Comparison of ENCODE assay signal across 19 cellular contexts in the genomic region with DNA sequence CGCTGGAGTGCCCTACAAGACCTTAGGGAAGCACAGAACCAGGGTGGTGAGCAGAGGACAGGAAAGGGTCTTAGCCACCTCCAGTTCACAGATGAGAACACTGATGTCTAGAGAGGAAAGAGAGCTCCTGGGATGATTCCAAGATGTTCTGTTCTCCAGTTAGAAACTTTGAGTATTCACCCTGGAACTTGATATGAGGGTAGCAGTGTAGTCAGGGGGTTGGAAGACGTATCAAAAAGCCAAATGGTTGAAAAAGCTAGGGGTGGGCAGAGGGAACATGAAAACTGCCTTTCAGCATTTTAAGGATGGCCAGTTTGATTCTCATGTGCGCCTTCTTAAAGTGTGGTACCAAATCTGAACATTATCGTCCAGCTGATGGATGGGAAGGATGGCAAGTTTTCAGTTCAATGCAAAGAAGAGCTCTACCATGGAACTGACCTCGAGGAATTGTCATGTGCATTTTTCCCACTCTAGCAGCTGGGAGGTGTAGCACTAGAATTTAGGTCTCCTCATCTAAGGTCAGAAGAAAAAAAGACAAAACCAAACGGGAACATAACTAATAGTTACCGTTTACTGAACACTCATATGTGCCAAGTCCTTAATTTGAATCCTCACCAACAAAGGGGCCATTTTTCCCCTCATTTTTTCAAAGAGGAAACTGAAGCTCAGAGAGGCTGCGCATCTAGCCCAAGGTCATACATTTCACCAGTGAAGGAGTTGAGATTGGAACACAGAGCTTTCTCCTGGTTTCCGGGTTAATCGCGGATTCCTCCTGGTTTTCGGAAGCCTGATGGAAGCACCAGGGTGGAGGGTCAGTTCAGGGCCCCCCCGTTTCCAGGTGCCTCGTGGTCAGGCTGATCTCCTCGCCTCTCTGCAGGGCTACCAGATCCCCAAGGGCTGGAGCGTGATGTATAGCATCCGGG. TPM values are rescaled to one million over a fixed set of nuclear protein-coding genes. Genes with fewer than 3 reads are reported as not detected.
DNase-seq lines count a peak whose midpoint lies in the region; ATAC-seq and TF ChIP-seq lines count a peak whose summit lies in the region.
"Had no signal": no experiment of that assay in that cellular context is flagged by ENCODE, and none has a peak within 500 bp of the region (broad histone marks: within the 10 kb centered on the region; RNA-seq: fewer than 3 reads in every experiment).

No MANE protein-coding gene starts in this region.

- no peak overlapping the region for H2BK120ac ChIP-seq in trophoblast cell (ENCODE audit: insufficient read depth, low read length, poor library complexity)

- no peak for TF ChIP-seq POLR2A in esophagus muscularis mucosa (IDR thresholded peaks at IDR 0.05; ENCODE audit: low read depth)

- H2BK12ac ChIP-seq in trophoblast cell (ENCODE audit: low read length) = no peak overlapping the region

- H3K23ac ChIP-seq in trophoblast cell (ENCODE audit: low read length) = no peak overlapping the region

- no peak overlapping the region for H4K12ac ChIP-seq in trophoblast cell (ENCODE audit: low read depth, low read length)

- no peak overlapping the region for H3K9ac ChIP-seq in GM23248
- H3K9ac ChIP-seq in trophoblast cell (ENCODE audit: low read length) = no peak overlapping the region

- no peak for TF ChIP-seq CTCF in esophagus muscularis mucosa (IDR thresholded peaks at IDR 0.05)
- no peak for TF ChIP-seq CTCF in foreskin fibroblast (IDR thresholded peaks at IDR 0.05; ENCODE audit: low read depth, low read length)

- no peak overlapping the region for H2AK5ac ChIP-seq in trophoblast cell (ENCODE audit: low read length)

- DNase-seq in GM23248 = no peak
- peak; percentile 19 for DNase-seq in NCI-H69 (lab: John Stamatoyannopoulos, UW)
- peak; percentile 84 for DNase-seq in esophagus muscularis mucosa (ENCODE audit: extremely low spot score)
- no peak for DNase-seq in trophoblast cell
- DNase-seq in foreskin fibroblast = no peak
- DNase-seq in stimulated activated CD4-positive, alpha-beta T cell treated with anti-CD3 and anti-CD28 coated beads, Interleukin-15, amount 100 ng/mL, for 24 hours = no peak
- DNase-seq: activated effector memory CD4-positive, alpha-beta T cell treated with Interleukin-2 at 50 U/mL for 16 hours; aorta; DND-41; effector CD4-positive, alpha-beta T cell; immature natural killer cell; ovary; small intestine; stimulated activated naive CD8-positive, alpha-beta T cell treated with anti-CD3 and anti-CD28 coated beads, Interleukin-15, Interleukin-2, amounts not matched to agents 100 U/mL and 50 U/mL, for 24 hours; SW 1271 had no signal

- peaks cover 94% of the 10 kb centered on the region for H3K27me3 ChIP-seq in GM23248 (replicated peaks; ENCODE audit: insufficient read depth)
- peaks cover 0 to 100% (median 30%) of the 10 kb centered on the region in 4 donors for H3K27me3 ChIP-seq in esophagus muscularis mucosa
- H3K27me3 ChIP-seq in trophoblast cell (ENCODE audit: insufficient read depth, low read length) = peaks cover 86% of the 10 kb centered on the region
- H3K27me3 ChIP-seq: ovary had no signal

- H3K4me2 ChIP-seq in GM23248 (ENCODE audit: unreplicated experiment) (no peak overlapping the region), trophoblast cell (ENCODE audit: low read length) (peak overlapping the region; percentile 62)

- in situ Hi-C loops in GM23248 (cut with MboI) = no loop called here

- H3K18ac ChIP-seq in trophoblast cell (ENCODE audit: low read length) = no peak overlapping the region

- H2AFZ ChIP-seq in GM23248 (no peak overlapping the region), trophoblast cell (ENCODE audit: insufficient read depth, low read length, poor library complexity) (no peak overlapping the region)

- no peak overlapping the region for H4K8ac ChIP-seq in trophoblast cell (ENCODE audit: low read depth, low read length)

- H3K79me1 ChIP-seq in trophoblast cell (ENCODE audit: low read length) = no peaks in the 10 kb centered on the region

- H3K4ac ChIP-seq in trophoblast cell (ENCODE audit: low read depth, low read length) = no peak overlapping the region

- peaks cover 5% of the 10 kb centered on the region; the same call in 1 of the 2 replicates for H3K4me1 ChIP-seq in GM23248 (ENCODE audit: insufficient read depth)
- peaks cover 15 to 49% (median 41%) of the 10 kb centered on the region in 4 donors for H3K4me1 ChIP-seq in esophagus muscularis mucosa
- peaks cover 14 to 29% of the 10 kb centered on the region in 2 experiments for H3K4me1 ChIP-seq in trophoblast cell (ENCODE audit: control insufficient read depth in 1 of 2, insufficient read depth in 2 of 2, low read length in 2 of 2)

- no peaks in the 10 kb centered on the region for H3F3A ChIP-seq in GM23248 (ENCODE audit: insufficient read depth)

- no peak for TF ChIP-seq EP300 in esophagus muscularis mucosa (IDR thresholded peaks at IDR 0.05)

- 8 to 9% methylated on average over 17 of the region's 17 CpGs for WGBS in GM23248 (ENCODE audit: low coverage in 1 of 2, low lambda C conversion rate in 2 of 2, missing lambda C conversion rate in 2 of 2), 2 experiments
- 20% methylated on average over 8 of the region's 17 CpGs for WGBS in esophagus muscularis mucosa
- WGBS in trophoblast cell (ENCODE audit: extremely low coverage, insufficient coverage, insufficient read length) = no CpG with 5 or more reads among the region's 17 CpGs

- no peak for ATAC-seq in GM18511 (IDR thresholded peaks at IDR 0.05; ENCODE audit: unreplicated experiment)
- ATAC-seq: stimulated activated naive CD8-positive, alpha-beta T cell treated with anti-CD3 and anti-CD28 coated beads, Interleukin-15, Interleukin-2, amounts not matched to agents 100 U/mL and 50 U/mL, for 24 hours had no signal

- H3K4me3 ChIP-seq in GM23248 (peak overlapping the region; percentile 43; the same call in 1 of the 2 replicates), esophagus muscularis mucosa (peak overlapping the region in 1 of 4 donors; percentile 24), trophoblast cell (ENCODE audit: low read depth, low read length) (no peak overlapping the region), foreskin fibroblast (ENCODE audit: low read depth in 1 of 2, low read length in 2 of 2) (no peak overlapping the region)
- H3K4me3 ChIP-seq: ovary, vagina had no signal

- no peak overlapping the region for H3K27ac ChIP-seq in GM23248
- H3K27ac ChIP-seq in esophagus muscularis mucosa (replicated peaks in 1 of 4) = no peak overlapping the region
- no peak overlapping the region for H3K27ac ChIP-seq in trophoblast cell (ENCODE audit: low read depth, low read length)
- H3K27ac ChIP-seq: ovary, vagina had no signal

- H3K9me2 ChIP-seq in GM23248 (ENCODE audit: insufficient read depth) = no peaks in the 10 kb centered on the region

- intact Hi-C loops in esophagus muscularis mucosa (cut with DNase I) = no loop called here

- no peak overlapping the region for H3K14ac ChIP-seq in trophoblast cell (ENCODE audit: low read length)

- H4K91ac ChIP-seq in trophoblast cell (ENCODE audit: low read depth, low read length) = no peak overlapping the region

- H2BK5ac ChIP-seq in trophoblast cell (ENCODE audit: low read depth, low read length, poor library complexity) = no peak overlapping the region

- H3K79me2 ChIP-seq in GM23248 (ENCODE audit: insufficient read depth) (no peaks in the 10 kb centered on the region), trophoblast cell (ENCODE audit: control insufficient read depth, insufficient read depth, low read length, poor library complexity) (no peaks in the 10 kb centered on the region)

- H3K9me3 ChIP-seq in GM23248 (ENCODE audit: low read depth) (no peaks in the 10 kb centered on the region), esophagus muscularis mucosa (no peaks in the 10 kb centered on the region), trophoblast cell (ENCODE audit: insufficient read depth, low read depth, low read length) (peaks cover 7% of the 10 kb centered on the region)
- H3K9me3 ChIP-seq: ovary, vagina had no signal

- no peaks in the 10 kb centered on the region for H4K20me1 ChIP-seq in GM23248 (ENCODE audit: insufficient read depth)

- H3K36me3 ChIP-seq in GM23248 (ENCODE audit: low read depth) = no peaks in the 10 kb centered on the region
- H3K36me3 ChIP-seq in esophagus muscularis mucosa = no peaks in the 10 kb centered on the region
- no peaks in the 10 kb centered on the region for H3K36me3 ChIP-seq in trophoblast cell (ENCODE audit: control insufficient read depth in 1 of 2, insufficient read depth in 2 of 2, low read length in 2 of 2)
- H3K36me3 ChIP-seq: ovary, vagina had no signal

RNA-seq across cellular contexts. Expression of gene CYP26A1, which starts 6.0 kb away (rescaled TPM):
- total RNA-seq in GM23248 (2014; rRNA removed; shearing (Covaris generic)) = not detected in 2 replicates
- polyA plus RNA-seq in GM23248 (2016; fragmentation: Nextera tagmentation; extraction: Ambion mirVana) = not detected in 2 replicates
- not detected for total RNA-seq in esophagus muscularis mucosa
- 13.5 and 17.5 TPM in 2 replicates for polyA plus RNA-seq in trophoblast cell (2013)
- total RNA-seq: aorta, fibroblast of villous mesenchyme, vagina had no signal
- polyA plus RNA-seq: aorta, CD14-positive monocyte, immature natural killer cell, ovary had no signal

RNA-seq across cellular contexts. Expression of gene CYP26C1, which starts 7.1 kb away (rescaled TPM):
- total RNA-seq in GM23248 (2014; rRNA removed; shearing (Covaris generic)) = not detected in 2 replicates
- not detected in 2 replicates for polyA plus RNA-seq in GM23248 (2016; fragmentation: Nextera tagmentation; extraction: Ambion mirVana)
- under 1 TPM in 3 of 4 donors, not detected in 1; under 0.01 to 0.39 (median under 0.01) TPM for total RNA-seq in esophagus muscularis mucosa
- 0.04 and 0.08 TPM in 2 replicates for polyA plus RNA-seq in trophoblast cell (2013)
- total RNA-seq: fibroblast of villous mesenchyme, vagina had no signal
- polyA plus RNA-seq: aorta, CD14-positive monocyte had no signal

Comparison
In these comparisons a context has a peak if more than half of its experiments do, and no peak if none do; other contexts are left out.
1. DNase-seq: peak in NCI-H69 (single experiment) and esophagus muscularis mucosa (single experiment); none in GM23248 (single experiment), trophoblast cell (0 of 2), foreskin fibroblast (0 of 2) and stimulated activated CD4-positive, alpha-beta T cell treated with anti-CD3 and anti-CD28 coated beads, Interleukin-15, amount 100 ng/mL, for 24 hours (single experiment).